10 cellular contexts compared by ENCODE assay signal in the genomic region with DNA sequence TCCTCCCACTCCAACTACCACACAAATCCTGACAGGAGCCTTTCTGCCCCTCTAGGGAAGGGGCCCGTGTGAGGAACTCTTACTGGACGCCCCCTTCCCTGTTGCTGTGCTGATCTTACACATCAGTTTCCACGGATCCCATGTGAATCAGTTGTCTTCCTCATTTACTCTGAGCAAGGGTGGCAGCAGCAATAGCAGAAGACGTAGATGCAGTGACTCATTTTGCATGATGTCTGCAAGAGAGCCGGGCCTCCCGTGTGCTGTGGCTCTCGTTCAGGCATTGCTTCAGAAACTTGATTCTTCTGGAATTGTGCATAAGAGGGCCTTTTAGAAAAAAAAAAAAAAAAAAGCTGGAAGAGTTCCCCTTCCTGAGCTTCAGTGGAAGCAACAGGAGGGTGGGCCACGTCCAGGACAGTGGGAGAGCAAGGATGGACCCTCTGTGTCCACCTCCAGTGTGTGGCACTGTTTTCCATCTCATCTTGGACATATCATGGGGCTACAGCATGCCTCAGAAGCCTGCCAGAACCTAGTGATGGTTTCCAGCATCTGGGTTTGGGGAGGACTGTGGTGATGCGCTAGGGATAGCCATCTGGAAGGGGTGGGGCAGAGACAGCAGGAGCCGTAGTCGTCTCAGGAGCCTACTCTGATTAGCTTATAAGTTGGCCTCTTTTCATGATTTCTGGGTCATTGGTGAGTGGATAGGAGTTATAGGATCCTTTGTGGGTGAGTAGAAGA.
A peak's percentile ranks its signal among the peaks of the same experiment; 100 is the strongest.
DNase-seq lines count a peak whose midpoint lies in the region; ATAC-seq, FAIRE-seq and TF ChIP-seq lines count a peak whose summit lies in the region.
"Had no signal": no experiment of that assay in that cellular context is flagged by ENCODE, and none has a peak within 500 bp of the region (broad histone marks: within the 10 kb centered on the region; RNA-seq: fewer than 3 reads in every experiment).

No MANE protein-coding gene starts in this region.

- H3K27me3 ChIP-seq in bronchial epithelial cell (ENCODE audit: control insufficient read depth, insufficient read depth, low read length): no peaks in the 10 kb centered on the region
- no peaks in the 10 kb centered on the region for H3K27me3 ChIP-seq in lung (ENCODE audit: control insufficient read depth, insufficient read depth)
- H3K27me3 ChIP-seq in aorta (ENCODE audit: control insufficient read depth in 1 of 2, insufficient read depth in 2 of 2, low read length in 1 of 2): no peaks in the 10 kb centered on the region

- DNase-seq in activated naive CD4-positive, alpha-beta T cell treated with anti-CD3 and anti-CD28 coated beads, Interleukin-2, amount 50 U/mL, for 72 hours (ENCODE audit: low spot score in 2 of 2): no peak
- DNase-seq in bronchial epithelial cell (ENCODE audit: low read depth): peak; percentile 87
- peak; percentile 38 for DNase-seq in lung (ENCODE audit: low spot score)
- peak in 1 of 2 donors; percentile 78 for DNase-seq in aorta
- DNase-seq in foreskin melanocyte: no peak

- no peak for ATAC-seq in activated naive CD4-positive, alpha-beta T cell treated with anti-CD3 and anti-CD28 coated beads, Interleukin-2, amount 50 U/mL, for 72 hours
- ATAC-seq in lung (ENCODE audit: insufficient read depth, low FRiP score): peak; percentile 77
- ATAC-seq in aorta (ENCODE audit: low FRiP score): peak; percentile 86
- ATAC-seq in GM21529 (IDR thresholded peaks at IDR 0.05; ENCODE audit: unreplicated experiment): no peak
- ATAC-seq in GM18861 (IDR thresholded peaks at IDR 0.05; ENCODE audit: unreplicated experiment): no peak

- peak overlapping the region; percentile 77 for H3K27ac Mint-ChIP-seq in activated naive CD4-positive, alpha-beta T cell treated with anti-CD3 and anti-CD28 coated beads, Interleukin-2, amount 50 U/mL, for 24 hours
- H3K27ac Mint-ChIP-seq in activated naive CD4-positive, alpha-beta T cell treated with anti-CD3 and anti-CD28 coated beads, Interleukin-2, amount 50 U/mL, for 72 hours: no peak overlapping the region
- H3K27ac Mint-ChIP-seq: T-helper 1 cell treated with Interleukin-12 subunit alpha and Interleukin-12 subunit beta and Interleukin-4 antibody, amounts not matched to agents 30 μg/mL and 1 μg/mL, for 36 hours had no signal

- peaks cover 1% of the 10 kb centered on the region for H3K36me3 Mint-ChIP-seq in activated naive CD4-positive, alpha-beta T cell treated with anti-CD3 and anti-CD28 coated beads, Interleukin-2, amount 50 U/mL, for 24 hours
- no peaks in the 10 kb centered on the region for H3K36me3 Mint-ChIP-seq in activated naive CD4-positive, alpha-beta T cell treated with anti-CD3 and anti-CD28 coated beads, Interleukin-2, amount 50 U/mL, for 72 hours

- H3K9me3 Mint-ChIP-seq in activated naive CD4-positive, alpha-beta T cell treated with anti-CD3 and anti-CD28 coated beads, Interleukin-2, amount 50 U/mL, for 24 hours: no peaks in the 10 kb centered on the region
- H3K9me3 Mint-ChIP-seq in activated naive CD4-positive, alpha-beta T cell treated with anti-CD3 and anti-CD28 coated beads, Interleukin-2, amount 50 U/mL, for 72 hours: no peaks in the 10 kb centered on the region
- H3K9me3 Mint-ChIP-seq: stimulated activated naive CD8-positive, alpha-beta T cell treated with anti-CD3 and anti-CD28 coated beads, Interleukin-15, Interleukin-2, amounts not matched to agents 100 ng/mL and 50 ng/mL, for 24 hours; T-helper 1 cell treated with Interleukin-12 subunit alpha and Interleukin-12 subunit beta and Interleukin-4 antibody, amounts not matched to agents 30 μg/mL and 1 μg/mL, for 36 hours had no signal

- H3K4me3 Mint-ChIP-seq in activated naive CD4-positive, alpha-beta T cell treated with anti-CD3 and anti-CD28 coated beads, Interleukin-2, amount 50 U/mL, for 24 hours: no peak overlapping the region
- H3K4me3 Mint-ChIP-seq: stimulated activated naive CD8-positive, alpha-beta T cell treated with anti-CD3 and anti-CD28 coated beads, Interleukin-15, Interleukin-2, amounts not matched to agents 100 ng/mL and 50 ng/mL, for 24 hours; T-helper 1 cell treated with Interleukin-12 subunit alpha and Interleukin-12 subunit beta and Interleukin-4 antibody, amounts not matched to agents 30 μg/mL and 1 μg/mL, for 36 hours had no signal

- no peak for FAIRE-seq in bronchial epithelial cell (lab: Jason Lieb, UNC)

- H3K4me3 ChIP-seq in bronchial epithelial cell (ENCODE audit: low read depth, low read length) (no peak overlapping the region), lung (no peak overlapping the region), aorta (ENCODE audit: low read length in 2 of 2) (no peak overlapping the region)

- 50 to 71% methylated on average over 11 of the region's 11 CpGs for WGBS in lung, 2 donors
- 37 to 47% methylated on average over 11 of the region's 11 CpGs for WGBS in aorta, 2 donors

- peaks cover 75% of the 10 kb centered on the region for H3K4me1 Mint-ChIP-seq in activated naive CD4-positive, alpha-beta T cell treated with anti-CD3 and anti-CD28 coated beads, Interleukin-2, amount 50 U/mL, for 24 hours

- H3K4me1 ChIP-seq in lung (ENCODE audit: control insufficient read depth in 2 of 2, insufficient read depth in 2 of 2, low read length in 2 of 2) (peaks cover 20 to 49% of the 10 kb centered on the region in 2 donors), aorta (ENCODE audit: control insufficient read depth in 1 of 2, insufficient read depth in 2 of 2, low read length in 2 of 2) (peaks cover 16 to 24% of the 10 kb centered on the region in 2 donors)

- TF ChIP-seq CTCF in bronchial epithelial cell (IDR thresholded peaks at IDR 0.05; ENCODE audit: insufficient read depth, low read length, severe bottlenecking): no peak
- no peak for TF ChIP-seq CTCF in lung (IDR thresholded peaks at IDR 0.05; ENCODE audit: control extremely low read depth, extremely low read depth)

- intact Hi-C loops in aorta (cut with DNase I): no loop called here

- H3K27ac ChIP-seq in lung (ENCODE audit: low read depth in 1 of 2, low read length in 1 of 2) (peak overlapping the region; percentile 21 to 68), aorta (ENCODE audit: low read depth in 1 of 2, low read length in 2 of 2) (no peak overlapping the region)

- H3K36me3 ChIP-seq in bronchial epithelial cell (ENCODE audit: control insufficient read depth, insufficient read depth, low read length) (peaks cover 1% of the 10 kb centered on the region), lung (ENCODE audit: control insufficient read depth in 2 of 2, insufficient read depth in 2 of 2, low read length in 2 of 2) (no peaks in the 10 kb centered on the region), aorta (ENCODE audit: control insufficient read depth in 1 of 2, insufficient read depth in 2 of 2, low read length in 1 of 2) (no peaks in the 10 kb centered on the region)

- no peaks in the 10 kb centered on the region for H3K9me3 ChIP-seq in lung (ENCODE audit: control insufficient read depth in 2 of 2, insufficient read depth in 1 of 2, low read length in 1 of 2)
- no peaks in the 10 kb centered on the region for H3K9me3 ChIP-seq in aorta (ENCODE audit: control insufficient read depth, low read length)

- no peaks in the 10 kb centered on the region for H3K27me3 Mint-ChIP-seq in activated naive CD4-positive, alpha-beta T cell treated with anti-CD3 and anti-CD28 coated beads, Interleukin-2, amount 50 U/mL, for 24 hours
- H3K27me3 Mint-ChIP-seq: stimulated activated naive CD8-positive, alpha-beta T cell treated with anti-CD3 and anti-CD28 coated beads, Interleukin-15, Interleukin-2, amounts not matched to agents 100 ng/mL and 50 ng/mL, for 24 hours had no signal

Comparison
In these comparisons a context has a peak if more than half of its experiments do, and no peak if none do; other contexts are left out.
1. ATAC-seq: peak in lung (single experiment) and aorta (single experiment); none in activated naive CD4-positive, alpha-beta T cell treated with anti-CD3 and anti-CD28 coated beads, Interleukin-2, amount 50 U/mL, for 72 hours (0 of 2), GM21529 (single experiment) and GM18861 (single experiment).
2. DNase-seq: peak in bronchial epithelial cell (single experiment) and lung (single experiment); none in activated naive CD4-positive, alpha-beta T cell treated with anti-CD3 and anti-CD28 coated beads, Interleukin-2, amount 50 U/mL, for 72 hours (0 of 2) and foreskin melanocyte (single experiment).
3. H3K27ac ChIP-seq: peak in lung (2 of 2); none in aorta (0 of 2).